Comparison of ENCODE assay signal across 16 cellular contexts in genomic region chr14:54170301-54170700, GRCh38.
DNase-seq lines count a peak whose midpoint lies in the region; ATAC-seq and TF ChIP-seq lines count a peak whose summit lies in the region.
"Had no signal": no experiment of that assay in that cellular context is flagged by ENCODE, and none has a peak within 500 bp of the region (broad histone marks: within the 10 kb centered on the region; RNA-seq: fewer than 3 reads in every experiment).

No MANE protein-coding gene starts in this region.

- H2AFZ ChIP-seq in Loucy (ENCODE audit: low read length), result peak overlapping the region; percentile 2; the same call in 1 of the 2 replicates
- H2AFZ ChIP-seq in mesenchymal stem cell (ENCODE audit: low read depth, low read length), result no peak overlapping the region

- H3K27ac ChIP-seq in BLaER1 treated with 17β-estradiol and CSF1 and Interleukin-3, amounts not matched to agents 10 nM and 100 nM, result peak overlapping the region in 5 of 11 experiments; percentile 40 to 80 (median 56); a peak in 10 of 22 replicates
- H3K27ac ChIP-seq in RWPE2 (ENCODE audit: poor library complexity, severe bottlenecking) (peak overlapping the region; percentile 71), mesenchymal stem cell (ENCODE audit: low read length, poor library complexity, severe bottlenecking) (no peak overlapping the region)
- H3K27ac ChIP-seq: SK-N-MC had no signal

- no peaks in the 10 kb centered on the region for H3K27me3 ChIP-seq in BLaER1 treated with 17β-estradiol and CSF1 and Interleukin-3, amounts not matched to agents 10 nM and 100 nM
- H3K27me3 ChIP-seq in Loucy (ENCODE audit: insufficient read depth, low read length, poor library complexity, severe bottlenecking), result peaks cover 45% of the 10 kb centered on the region
- H3K27me3 ChIP-seq in RWPE2 (ENCODE audit: insufficient read depth, poor library complexity, severe bottlenecking), result no peaks in the 10 kb centered on the region
- peaks cover 0 to 5% of the 10 kb centered on the region in 2 experiments for H3K27me3 ChIP-seq in mesenchymal stem cell (ENCODE audit: control insufficient read depth in 1 of 2, insufficient read depth in 1 of 2, low read length in 2 of 2)

- H3K27me3 Mint-ChIP-seq in stimulated activated naive CD8-positive, alpha-beta T cell treated with anti-CD3 and anti-CD28 coated beads, Interleukin-15, amount 100 ng/mL, for 72 hours, result peaks cover 36% of the 10 kb centered on the region

- H2AK5ac ChIP-seq in mesenchymal stem cell (ENCODE audit: low read length, severe bottlenecking), result no peak overlapping the region

- H3K18ac ChIP-seq in mesenchymal stem cell (ENCODE audit: low read depth in 1 of 2, low read length in 2 of 2), result no peak overlapping the region

- TF ChIP-seq CTCF in Loucy (conservative IDR thresholded peaks at IDR 0.05; ENCODE audit: low read length), result no peak
- TF ChIP-seq CTCF in RWPE2 (IDR thresholded peaks at IDR 0.05; ENCODE audit: poor library complexity, severe bottlenecking), result no peak

- no peak overlapping the region for H3K23ac ChIP-seq in mesenchymal stem cell (ENCODE audit: low read length in 2 of 2)

- no peak overlapping the region for H4K8ac ChIP-seq in mesenchymal stem cell (ENCODE audit: low read length)

- H3K9me3 ChIP-seq in BLaER1 treated with 17β-estradiol and CSF1 and Interleukin-3, amounts not matched to agents 10 nM and 100 nM (replicated peaks in 1 of 11), result no peaks in the 10 kb centered on the region
- H3K9me3 ChIP-seq in Loucy (ENCODE audit: insufficient read depth, low read depth, low read length), result no peaks in the 10 kb centered on the region
- no peaks in the 10 kb centered on the region for H3K9me3 ChIP-seq in RWPE2 (ENCODE audit: severe bottlenecking)
- H3K9me3 ChIP-seq in mesenchymal stem cell (ENCODE audit: control insufficient read depth, low read length), result no peaks in the 10 kb centered on the region
- H3K9me3 ChIP-seq: Caco-2 had no signal

- ATAC-seq in RWPE2 (ENCODE audit: low read depth) (no peak), GM19035 (IDR thresholded peaks at IDR 0.05; ENCODE audit: unreplicated experiment) (no peak)
- ATAC-seq in stimulated activated naive CD8-positive, alpha-beta T cell treated with anti-CD3 and anti-CD28 coated beads, Interleukin-15, amount 100 ng/mL, for 72 hours, result no peak

- H3K79me2 ChIP-seq in Loucy (ENCODE audit: insufficient read depth, low read length), result no peaks in the 10 kb centered on the region

- no peak overlapping the region for H3K4ac ChIP-seq in mesenchymal stem cell (ENCODE audit: low read depth in 1 of 2, low read length in 2 of 2)

- DNase-seq in RWPE2 (ENCODE audit: low spot score), result no peak
- DNase-seq in mesenchymal stem cell, result no peak
- DNase-seq in middle frontal gyrus (ENCODE audit: extremely low spot score, low spot score), result no peak
- no peak for DNase-seq in stimulated activated naive CD8-positive, alpha-beta T cell treated with anti-CD3 and anti-CD28 coated beads, Interleukin-15, amount 100 ng/mL, for 72 hours
- DNase-seq: Caco-2, H7, IMR-90, NCI-H1417 treated with DMSO at 0.1 percent for 48 hours, NCI-H2029, NCI-H2171, NCI-H774, Right ventricle myocardium superior had no signal

- no peak overlapping the region for H3K9ac ChIP-seq in BLaER1 treated with 17β-estradiol and CSF1 and Interleukin-3, amounts not matched to agents 10 nM and 100 nM
- H3K9ac ChIP-seq in Loucy (ENCODE audit: low read depth, low read length, poor library complexity, severe bottlenecking) (peak overlapping the region; percentile 24), mesenchymal stem cell (ENCODE audit: low read length) (peak overlapping the region; percentile 20)

- no peaks in the 10 kb centered on the region for H4K20me1 ChIP-seq in BLaER1 treated with 17β-estradiol and CSF1 and Interleukin-3, amounts not matched to agents 10 nM and 100 nM
- H4K20me1 ChIP-seq in Loucy (ENCODE audit: insufficient read depth, low read length, poor library complexity, severe bottlenecking), result no peaks in the 10 kb centered on the region

- H3K9me3 Mint-ChIP-seq in stimulated activated naive CD8-positive, alpha-beta T cell treated with anti-CD3 and anti-CD28 coated beads, Interleukin-15, amount 100 ng/mL, for 72 hours, result no peaks in the 10 kb centered on the region

- no peak overlapping the region for H3K14ac ChIP-seq in mesenchymal stem cell (ENCODE audit: low read length in 2 of 2)

- H3K4me2 ChIP-seq in BLaER1 treated with 17β-estradiol and CSF1 and Interleukin-3, amounts not matched to agents 10 nM and 100 nM, result peak overlapping the region in 10 of 11 experiments; percentile 27 to 72 (median 55); a peak in 21 of 22 replicates
- H3K4me2 ChIP-seq in Loucy (ENCODE audit: low read depth, low read length, poor library complexity, severe bottlenecking) (peak overlapping the region; percentile 62), mesenchymal stem cell (ENCODE audit: low read length, poor library complexity, severe bottlenecking) (no peak overlapping the region)

- H2BK5ac ChIP-seq in mesenchymal stem cell (ENCODE audit: low read depth, low read length, poor library complexity, severe bottlenecking), result no peak overlapping the region

- peaks cover 30 to 64% (median 57%) of the 10 kb centered on the region in 10 experiments for H3K4me1 ChIP-seq in BLaER1 treated with 17β-estradiol and CSF1 and Interleukin-3, amounts not matched to agents 10 nM and 100 nM
- H3K4me1 ChIP-seq in Loucy (ENCODE audit: insufficient read depth, low read length, poor library complexity, severe bottlenecking) (peaks cover 56% of the 10 kb centered on the region), RWPE2 (ENCODE audit: insufficient read depth, poor library complexity, severe bottlenecking) (peaks cover 37% of the 10 kb centered on the region), mesenchymal stem cell (ENCODE audit: control insufficient read depth, insufficient read depth, low read depth, low read length) (peaks cover 1% of the 10 kb centered on the region)

- H3K79me1 ChIP-seq in mesenchymal stem cell (replicated peaks; ENCODE audit: low read length, poor library complexity, severe bottlenecking), result no peaks in the 10 kb centered on the region

- H3K4me1 Mint-ChIP-seq in stimulated activated naive CD8-positive, alpha-beta T cell treated with anti-CD3 and anti-CD28 coated beads, Interleukin-15, amount 100 ng/mL, for 72 hours, result peaks cover 6% of the 10 kb centered on the region

- no peak overlapping the region for H2BK120ac ChIP-seq in mesenchymal stem cell (ENCODE audit: low read depth, low read length)

- H2BK15ac ChIP-seq in mesenchymal stem cell (ENCODE audit: low read depth, poor library complexity, severe bottlenecking), result no peak overlapping the region

- no peaks in the 10 kb centered on the region for H3K36me3 ChIP-seq in BLaER1 treated with 17β-estradiol and CSF1 and Interleukin-3, amounts not matched to agents 10 nM and 100 nM
- H3K36me3 ChIP-seq in Loucy (ENCODE audit: insufficient read depth, low read length) (no peaks in the 10 kb centered on the region), RWPE2 (ENCODE audit: low read depth) (no peaks in the 10 kb centered on the region), mesenchymal stem cell (ENCODE audit: control insufficient read depth in 1 of 2, insufficient read depth in 2 of 2, low read depth in 1 of 2, low read length in 2 of 2) (no peaks in the 10 kb centered on the region)

- no peak overlapping the region for H2BK12ac ChIP-seq in mesenchymal stem cell (ENCODE audit: low read length in 2 of 2)

- no peaks in the 10 kb centered on the region for H3F3A ChIP-seq in Loucy (ENCODE audit: low read depth)

- H4K91ac ChIP-seq in mesenchymal stem cell (ENCODE audit: low read length), result no peak overlapping the region

- H3K4me3 Mint-ChIP-seq in stimulated activated naive CD8-positive, alpha-beta T cell treated with anti-CD3 and anti-CD28 coated beads, Interleukin-15, amount 100 ng/mL, for 72 hours, result no peak overlapping the region

- no peak overlapping the region for H3K27ac Mint-ChIP-seq in stimulated activated naive CD8-positive, alpha-beta T cell treated with anti-CD3 and anti-CD28 coated beads, Interleukin-15, amount 100 ng/mL, for 72 hours

- H3K4me3 ChIP-seq in BLaER1 treated with 17β-estradiol and CSF1 and Interleukin-3, amounts not matched to agents 10 nM and 100 nM, result no peak overlapping the region
- H3K4me3 ChIP-seq in Loucy (ENCODE audit: low read length, poor library complexity, severe bottlenecking) (peak overlapping the region; percentile 46), RWPE2 (ENCODE audit: severe bottlenecking) (no peak overlapping the region), mesenchymal stem cell (ENCODE audit: insufficient read depth in 1 of 2, low read depth in 1 of 2, low read length in 2 of 2) (no peak overlapping the region)
- H3K4me3 ChIP-seq: SK-N-MC had no signal

- H3K9me2 ChIP-seq in Loucy (replicated peaks; ENCODE audit: low read depth, low read length), result no peaks in the 10 kb centered on the region

Comparison
In these comparisons a context has a peak if more than half of its experiments do, and no peak if none do; other contexts are left out.
1. H3K9ac ChIP-seq: peak in Loucy (single experiment) and mesenchymal stem cell (single experiment); none in BLaER1 treated with 17β-estradiol and CSF1 and Interleukin-3, amounts not matched to agents 10 nM and 100 nM (0 of 11).